In the genomic region with DNA sequence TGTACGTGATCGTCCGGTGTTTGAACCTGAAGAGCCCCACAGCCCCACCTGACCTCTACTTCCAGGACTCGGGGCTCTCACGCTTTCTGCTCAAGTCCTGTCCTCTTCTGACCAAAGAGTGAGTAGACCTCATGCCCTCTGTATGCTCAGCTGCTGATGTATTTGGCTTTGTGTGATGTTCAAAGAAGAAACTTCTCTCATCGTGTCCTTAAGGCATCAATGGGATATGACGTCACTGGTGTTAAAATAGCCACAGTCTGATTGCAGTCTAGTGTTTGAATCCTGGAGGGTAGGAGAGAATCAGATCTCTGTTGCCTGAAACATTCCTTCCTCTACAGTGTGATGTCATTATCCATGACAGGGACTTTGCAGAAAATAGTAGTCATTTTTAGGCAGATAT, we compare ENCODE assay signal across 1 cellular context.
TF ChIP-seq lines count a peak whose summit lies in the region.

No MANE protein-coding gene starts in this region.

TF ChIP-seq in IMR-90, 13 proteins besides CTCF, POLR2A, EP300 and RAD21 (continued from another document):
- TF ChIP-seq MAFK (IDR thresholded peaks at IDR 0.05; ENCODE audit: low read depth, low read length) (no peak), BHLHE40 (IDR thresholded peaks at IDR 0.05; ENCODE audit: low read depth, low read length) (no peak), MAZ (IDR thresholded peaks at IDR 0.05; ENCODE audit: borderline replicate concordance, low read depth, low read length) (no peak), FOS (IDR thresholded peaks at IDR 0.05; ENCODE audit: low read depth, low read length) (no peak)
